ENCODE assay signal across 16 cellular contexts in genomic region chr4:175509320-175509719, GRCh38.
DNase-seq lines count a peak whose midpoint lies in the region; ATAC-seq, FAIRE-seq and TF ChIP-seq lines count a peak whose summit lies in the region.
"Had no signal": no experiment of that assay in that cellular context is flagged by ENCODE, and none has a peak within 500 bp of the region (broad histone marks: within the 10 kb centered on the region; RNA-seq: fewer than 3 reads in every experiment).

No MANE protein-coding gene starts in this region.

- H2BK15ac ChIP-seq in H1 (ENCODE audit: low read length): no peak overlapping the region

- no peaks in the 10 kb centered on the region for H3K27me3 ChIP-seq in A673 (replicated peaks; ENCODE audit: insufficient read depth, low read depth, low read length, poor library complexity)
- H3K27me3 ChIP-seq in H1 (replicated peaks in 1 of 4; ENCODE audit: control insufficient read depth in 3 of 4, extremely low read depth in 1 of 4, insufficient read depth in 3 of 4, low read length in 3 of 4): no peaks in the 10 kb centered on the region
- H3K27me3 ChIP-seq in gastroesophageal sphincter: no peaks in the 10 kb centered on the region
- no peaks in the 10 kb centered on the region for H3K27me3 ChIP-seq in suprapubic skin
- no peaks in the 10 kb centered on the region for H3K27me3 ChIP-seq in right atrium auricular region
- H3K27me3 ChIP-seq: body of pancreas, SJSA1 had no signal

- no peak overlapping the region for H3K14ac ChIP-seq in H1 (ENCODE audit: insufficient read length)

- peak; percentile 59 for TF ChIP-seq CTCF in A673 (conservative IDR thresholded peaks at IDR 0.05; ENCODE audit: low read depth, low read length)
- peak in 2 of 3 experiments; percentile 58 to 72; a peak in 3 of 4 replicates for TF ChIP-seq CTCF in H1 (IDR thresholded peaks at IDR 0.05; ENCODE audit: control extremely low read depth in 1 of 3, insufficient read depth in 1 of 3, low read depth in 1 of 3, low read length in 3 of 3)
- no peak for TF ChIP-seq CTCF in gastroesophageal sphincter (IDR thresholded peaks at IDR 0.05)
- TF ChIP-seq CTCF in suprapubic skin (IDR thresholded peaks at IDR 0.05): no peak
- TF ChIP-seq CTCF in right atrium auricular region (IDR thresholded peaks at IDR 0.05): no peak

- H3K9ac ChIP-seq in H1 (replicated peaks in 1 of 4; ENCODE audit: extremely low read depth in 1 of 4, low read depth in 3 of 4, low read length in 3 of 4): no peak overlapping the region

- H4K5ac ChIP-seq in H1 (ENCODE audit: insufficient read length, low read depth, low read length): no peak overlapping the region

- TF ChIP-seq RAD21 in H1 (IDR thresholded peaks at IDR 0.05 in 1 of 2, conservative IDR thresholded peaks at IDR 0.05 in 1 of 2; ENCODE audit: low read depth in 2 of 2, low read length in 2 of 2): peak; percentile 61 to 76

- CTCF ChIA-PET in A673 (lab: Charles Lee) (interaction anchor here (0.6 kb wide), 1 partner anchor 832 kb away, joined by 3 read pairs; no protein-coding TSS in a partner anchor), H1 (lab: Charles Lee; ENCODE audit: partially characterized antibody) (interaction anchor here (0.5 to 3.4 kb wide), 22 partner anchors 11 to 821 kb away, joined by 3 to 24 read pairs (median 3); no protein-coding TSS in a partner anchor)

- POLR2A ChIA-PET in A673 (lab: Charles Lee; ENCODE audit: low non-redundant PET) (no interaction called here), H1 (lab: Charles Lee; ENCODE audit: partially characterized antibody) (no interaction called here)

- H2AK5ac ChIP-seq in H1 (ENCODE audit: low read depth, low read length): no peak overlapping the region

- H3K4me3 ChIP-seq in A673 (ENCODE audit: low read depth, low read length, poor library complexity, severe bottlenecking) (no peak overlapping the region), H1 (ENCODE audit: extremely low read depth in 1 of 4, insufficient read depth in 2 of 4, low read depth in 3 of 4, low read length in 4 of 4) (no peak overlapping the region), gastroesophageal sphincter (no peak overlapping the region), suprapubic skin (no peak overlapping the region), right atrium auricular region (no peak overlapping the region)
- H3K4me3 ChIP-seq: body of pancreas, SJSA1 had no signal

- H3K36me3 ChIP-seq in A673 (ENCODE audit: insufficient read depth, low read length, poor library complexity, severe bottlenecking) (no peaks in the 10 kb centered on the region), H1 (ENCODE audit: control insufficient read depth in 2 of 4, insufficient read depth in 4 of 4, low read length in 3 of 4) (no peaks in the 10 kb centered on the region), gastroesophageal sphincter (no peaks in the 10 kb centered on the region), suprapubic skin (no peaks in the 10 kb centered on the region), right atrium auricular region (no peaks in the 10 kb centered on the region)
- H3K36me3 ChIP-seq: SJSA1 had no signal

- no peaks in the 10 kb centered on the region for H3K79me2 ChIP-seq in H1 (ENCODE audit: control insufficient read depth in 1 of 2, insufficient read depth in 2 of 2, low read length in 2 of 2)

- no peak for TF ChIP-seq POLR2A in H1 (IDR thresholded peaks at IDR 0.05; ENCODE audit: control extremely low read depth in 1 of 2, low read depth in 2 of 2, low read length in 2 of 2)
- TF ChIP-seq POLR2A in gastroesophageal sphincter (IDR thresholded peaks at IDR 0.05): no peak
- TF ChIP-seq POLR2A in suprapubic skin (IDR thresholded peaks at IDR 0.05): no peak

- H2AFZ ChIP-seq in H1 (ENCODE audit: low read length): no peak overlapping the region

- BruUV-seq in A673 (replicated peaks; lab: Mats Ljungman, UMichigan): no TSS peak

- no peak overlapping the region for H2BK20ac ChIP-seq in H1 (ENCODE audit: low read length)

- H3K9me3 ChIP-seq in A673 (ENCODE audit: low read depth, low read length, poor library complexity, severe bottlenecking) (no peaks in the 10 kb centered on the region), H1 (ENCODE audit: insufficient read depth in 2 of 2, low read depth in 1 of 2, low read length in 1 of 2) (no peaks in the 10 kb centered on the region), gastroesophageal sphincter (peaks cover 0 to 5% (median 0%) of the 10 kb centered on the region in 3 donors), suprapubic skin (peaks cover 8% of the 10 kb centered on the region), right atrium auricular region (no peaks in the 10 kb centered on the region)
- H3K9me3 ChIP-seq: body of pancreas, SJSA1 had no signal

- no peak overlapping the region for H3K4ac ChIP-seq in H1 (replicated peaks; ENCODE audit: insufficient read length, low read depth, low read length)

- no peak overlapping the region for H2BK120ac ChIP-seq in H1 (replicated peaks; ENCODE audit: low read depth, low read length)

- intact Hi-C loops in A673 (cut with micrococcal nuclease; ENCODE audit: unreplicated experiment): no loop called here

- H3K56ac ChIP-seq in H1 (replicated peaks; ENCODE audit: insufficient read length, low read depth, low read length): no peak overlapping the region

- peak; percentile 49 for DNase-seq in A673 (ENCODE audit: low spot score)
- DNase-seq in NCI-H446 treated with DMSO at 0.1 percent for 48 hours (lab: John Stamatoyannopoulos, UW): peak; percentile 16
- peak in 1 of 2 experiments; percentile 9 for DNase-seq in H1 (ENCODE audit: low read depth in 1 of 2, low spot score in 2 of 2)
- no peak for DNase-seq in suprapubic skin (ENCODE audit: low spot score in 2 of 2)
- DNase-seq in right atrium auricular region (ENCODE audit: low spot score): no peak
- DNase-seq: activated CD4-positive, alpha-beta T cell treated with anti-CD3 and anti-CD28 coated beads for 1 hour; body of pancreas; IMR-90; NCI-H2171 treated with DMSO at 0.1 percent for 48 hours; stimulated activated CD4-positive, alpha-beta T cell treated with anti-CD3 and anti-CD28 coated beads, Interleukin-4, amount 100 ng/mL, for 1 hour; stimulated activated naive CD4-positive, alpha-beta T cell treated with Interleukin-2 at 50 U/mL for 16 hours had no signal

- no peak overlapping the region for H4K91ac ChIP-seq in H1 (replicated peaks; ENCODE audit: insufficient read length, low read length)

- 7% methylated on average over 2 of the region's 2 CpGs; no CpG with 5 or more reads in 1 of the 2 experiments for WGBS in H1 (ENCODE audit: extremely low coverage in 1 of 2, insufficient coverage in 1 of 2, insufficient read length in 1 of 2, insufficient replicate concordance in 2 of 2, low coverage in 1 of 2, low lambda C conversion rate in 2 of 2, missing lambda C conversion rate in 1 of 2), 2 experiments
- WGBS in gastroesophageal sphincter (ENCODE audit: low coverage in 1 of 2), 2 donors: 60 to 65% methylated on average over 2 of the region's 2 CpGs
- 73% methylated on average over 2 of the region's 2 CpGs for WGBS in suprapubic skin

- no peak overlapping the region for H2BK12ac ChIP-seq in H1 (ENCODE audit: low read depth, low read length)

- no peak overlapping the region for H3K4me2 ChIP-seq in H1 (ENCODE audit: insufficient read depth in 1 of 2, low read depth in 2 of 2, low read length in 2 of 2)

- H3K18ac ChIP-seq in H1 (ENCODE audit: extremely low read depth, low read length): no peak overlapping the region

- no peaks in the 10 kb centered on the region for H3K4me1 ChIP-seq in A673 (ENCODE audit: insufficient read depth, low read length, poor library complexity, severe bottlenecking)
- no peaks in the 10 kb centered on the region for H3K4me1 ChIP-seq in H1 (replicated peaks in 1 of 4; ENCODE audit: control insufficient read depth in 3 of 4, insufficient read depth in 4 of 4, low read length in 3 of 4)
- H3K4me1 ChIP-seq in gastroesophageal sphincter: no peaks in the 10 kb centered on the region
- H3K4me1 ChIP-seq in suprapubic skin: no peaks in the 10 kb centered on the region
- H3K4me1 ChIP-seq in right atrium auricular region: no peaks in the 10 kb centered on the region
- H3K4me1 ChIP-seq: body of pancreas, SJSA1 had no signal

- no peak for TF ChIP-seq EP300 in H1 (IDR thresholded peaks at IDR 0.05; ENCODE audit: borderline replicate concordance in 1 of 2, low read depth in 2 of 2, low read length in 2 of 2)
- TF ChIP-seq EP300 in gastroesophageal sphincter (IDR thresholded peaks at IDR 0.05): no peak
- TF ChIP-seq EP300 in suprapubic skin (IDR thresholded peaks at IDR 0.05): no peak

- no peak overlapping the region for H4K8ac ChIP-seq in H1 (ENCODE audit: extremely low read depth, insufficient read depth, low read length)

- H2BK5ac ChIP-seq in H1 (ENCODE audit: low read depth, low read length): no peak overlapping the region

- ATAC-seq in GM21360 (IDR thresholded peaks at IDR 0.05; ENCODE audit: unreplicated experiment): peak; percentile 64
- ATAC-seq in gastroesophageal sphincter: no peak
- no peak for ATAC-seq in GM21526 (IDR thresholded peaks at IDR 0.05; ENCODE audit: low FRiP score, unreplicated experiment)
- ATAC-seq: body of pancreas had no signal

- H4K20me1 ChIP-seq in H1 (replicated peaks in 1 of 2; ENCODE audit: control insufficient read depth in 1 of 2, insufficient read depth in 2 of 2, low read length in 2 of 2): no peaks in the 10 kb centered on the region

- H3K79me1 ChIP-seq in H1 (ENCODE audit: low read depth, low read length): no peaks in the 10 kb centered on the region

- H3K27ac ChIP-seq in A673 (ENCODE audit: low read depth, low read length, poor library complexity, severe bottlenecking) (no peak overlapping the region), H1 (ENCODE audit: low read depth, low read length) (no peak overlapping the region), gastroesophageal sphincter (no peak overlapping the region), suprapubic skin (no peak overlapping the region), right atrium auricular region (no peak overlapping the region)
- H3K27ac ChIP-seq: body of pancreas, SJSA1 had no signal

- H3K23me2 ChIP-seq in H1 (ENCODE audit: low read depth, low read length): no peaks in the 10 kb centered on the region

- no peak overlapping the region for H3K23ac ChIP-seq in H1 (ENCODE audit: insufficient read length)

- FAIRE-seq in H1 (lab: Jason Lieb, UNC): no peak
- FAIRE-seq: endothelial cell of umbilical vein had no signal

TF ChIP-seq in H1, 55 proteins besides CTCF, POLR2A, EP300 and RAD21:
- TF ChIP-seq CTBP2 (IDR thresholded peaks at IDR 0.05; ENCODE audit: borderline replicate concordance, insufficient read depth, insufficient read length, low read length) (no peak), EZH2 (IDR thresholded peaks at IDR 0.05; ENCODE audit: low read depth, low read length, severe bottlenecking) (no peak), SIX5 (IDR thresholded peaks at IDR 0.05; ENCODE audit: low read depth, low read length) (peak; percentile 30; the same call in 1 of the 2 replicates)

Comparison
In these comparisons a context has a peak if more than half of its experiments do, and no peak if none do; other contexts are left out.
1. DNase-seq: peak in A673 (single experiment) and NCI-H446 treated with DMSO at 0.1 percent for 48 hours (single experiment); none in suprapubic skin (0 of 2) and right atrium auricular region (single experiment).
2. CTCF ChIP-seq: peak in A673 (single experiment) and H1 (2 of 3); none in gastroesophageal sphincter (0 of 4), suprapubic skin (0 of 2) and right atrium auricular region (0 of 2).